14 cellular contexts compared by ENCODE assay signal in genomic region chr4:153206534-153206933, GRCh38. TPM values are rescaled to one million over a fixed set of nuclear protein-coding genes. Genes with fewer than 3 reads are reported as not detected.
A peak's percentile ranks its signal among the peaks of the same experiment; 100 is the strongest.
DNase-seq lines count a peak whose midpoint lies in the region; FAIRE-seq and TF ChIP-seq lines count a peak whose summit lies in the region.
"Had no signal": no experiment of that assay in that cellular context is flagged by ENCODE, and none has a peak within 500 bp of the region (broad histone marks: within the 10 kb centered on the region; RNA-seq: fewer than 3 reads in every experiment).

No MANE protein-coding gene starts in this region.

- intact Hi-C loops in spleen (cut with DNase I; ENCODE audit: low total_unique reads), result no loop called here

- H3K4me2 ChIP-seq in SK-N-SH, result no peak overlapping the region

- no peak for FAIRE-seq in HTR-8/SVneo (lab: Jason Lieb, UNC)
- FAIRE-seq: astrocyte, GM18507 had no signal

- peak overlapping the region; percentile 45 for H3K4me3 ChIP-seq in HUES64 (ENCODE audit: low read length)
- H3K4me3 ChIP-seq in kidney epithelial cell (ENCODE audit: low read depth, low read length), result peak overlapping the region; percentile 47
- H3K4me3 ChIP-seq in spleen, result peak overlapping the region in 1 of 8 donors; percentile 39
- H3K4me3 ChIP-seq in SK-N-SH (ENCODE audit: low read depth in 2 of 2, low read length in 1 of 2), result no peak overlapping the region
- H3K4me3 ChIP-seq: esophagus squamous epithelium had no signal

- no peaks in the 10 kb centered on the region for H3F3A ChIP-seq in SK-N-SH (replicated peaks; ENCODE audit: insufficient read depth)

- H3K9ac ChIP-seq in HUES64 (ENCODE audit: low read depth, low read length), result 0 out of 2 replicates have a peak overlapping the region, but pooled peaks have one; percentile 2
- no peak overlapping the region for H3K9ac ChIP-seq in SK-N-SH

- TF ChIP-seq CTCF in kidney epithelial cell (IDR thresholded peaks at IDR 0.05; ENCODE audit: insufficient read depth, low read length, poor library complexity, severe bottlenecking), result no peak
- TF ChIP-seq CTCF in spleen (IDR thresholded peaks at IDR 0.05 in 8 of 11, conservative IDR thresholded peaks at IDR 0.05 in 3 of 11), result no peak
- no peak for TF ChIP-seq CTCF in SK-N-SH (IDR thresholded peaks at IDR 0.05)

- H4K20me1 ChIP-seq in SK-N-SH (ENCODE audit: insufficient read depth), result no peaks in the 10 kb centered on the region

- CTCF ChIA-PET in SK-N-SH (lab: Yijun Ruan, JAX), result interaction anchor here (1.1 to 3.2 kb wide), 7 partner anchors 11 to 112 kb away, joined by 4 to 16 read pairs (median 7); no protein-coding TSS in a partner anchor

- peak overlapping the region; percentile 90; the same call in 1 of the 2 replicates for H3K27ac ChIP-seq in HUES64 (ENCODE audit: low read depth, low read length)
- H3K27ac ChIP-seq in cingulate gyrus (ENCODE audit: low read depth, low read length), result peak overlapping the region; percentile 95
- peak overlapping the region in 5 of 8 donors; percentile 50 to 76 (median 61) for H3K27ac ChIP-seq in spleen
- H3K27ac ChIP-seq in SK-N-SH (ENCODE audit: low read depth in 2 of 2, low read length in 1 of 2), result no peak overlapping the region

- WGBS in HUES64, result 7% methylated on average over 5 of the region's 5 CpGs
- WGBS in spleen, 5 donors, result 68 to 93% (median 75%) methylated on average over 5 of the region's 5 CpGs
- 73% methylated on average over 5 of the region's 5 CpGs for WGBS in SK-N-SH (ENCODE audit: low lambda C conversion rate)

- no peak overlapping the region for H2AFZ ChIP-seq in SK-N-SH (ENCODE audit: low read depth)

- H3K4me1 ChIP-seq in HUES64 (ENCODE audit: insufficient read depth, low read length) (peaks cover 38% of the 10 kb centered on the region), spleen (peaks cover 0 to 40% (median 6%) of the 10 kb centered on the region in 6 donors), SK-N-SH (ENCODE audit: control insufficient read depth in 1 of 2, insufficient read depth in 2 of 2, low read depth in 1 of 2, low read length in 1 of 2) (peaks cover 0 to 5% of the 10 kb centered on the region in 2 experiments; a peak in 1 of 4 replicates)

- DNase-seq in kidney epithelial cell (ENCODE audit: low read depth) (no peak), spleen (no peak), HTR-8/SVneo (ENCODE audit: insufficient read length, low spot score) (no peak), NAMALWA (ENCODE audit: low spot score) (no peak), SK-N-SH (no peak)
- DNase-seq: cortex of kidney, esophagus squamous epithelium, NCI-H187, NCI-H510A, retina had no signal

- H3K27me3 ChIP-seq in HUES64 (ENCODE audit: insufficient read depth, low read length) (peaks cover 20% of the 10 kb centered on the region), kidney epithelial cell (ENCODE audit: control insufficient read depth, insufficient read depth, low read length) (no peaks in the 10 kb centered on the region), spleen (replicated peaks in 1 of 7) (peaks cover 0 to 4% (median 0%) of the 10 kb centered on the region in 7 donors), SK-N-SH (ENCODE audit: insufficient read depth) (no peaks in the 10 kb centered on the region)
- H3K27me3 ChIP-seq: esophagus squamous epithelium had no signal

- no peaks in the 10 kb centered on the region for H3K9me2 ChIP-seq in SK-N-SH

- H3K9me3 ChIP-seq in HUES64 (ENCODE audit: insufficient read depth, low read depth, low read length), result no peaks in the 10 kb centered on the region
- H3K9me3 ChIP-seq in spleen, result peaks cover 0 to under 1% (median 0%) of the 10 kb centered on the region in 8 donors
- H3K9me3 ChIP-seq in SK-N-SH, result no peaks in the 10 kb centered on the region
- H3K9me3 ChIP-seq: esophagus squamous epithelium had no signal

- H3K36me3 ChIP-seq in HUES64 (ENCODE audit: insufficient read depth, low read length), result no peaks in the 10 kb centered on the region
- peaks cover 4% of the 10 kb centered on the region for H3K36me3 ChIP-seq in kidney epithelial cell (ENCODE audit: control insufficient read depth, insufficient read depth, low read length)
- H3K36me3 ChIP-seq in spleen, result no peaks in the 10 kb centered on the region
- no peaks in the 10 kb centered on the region for H3K36me3 ChIP-seq in SK-N-SH (replicated peaks in 1 of 2; ENCODE audit: control insufficient read depth in 1 of 2, insufficient read depth in 2 of 2, low read length in 1 of 2)
- H3K36me3 ChIP-seq: esophagus squamous epithelium had no signal

- no peak for TF ChIP-seq EP300 in SK-N-SH (IDR thresholded peaks at IDR 0.05; ENCODE audit: borderline replicate concordance in 1 of 2, low read depth in 1 of 2, low read length in 1 of 2)

- H3K79me2 ChIP-seq in SK-N-SH (ENCODE audit: insufficient read depth), result no peaks in the 10 kb centered on the region

- no peak for TF ChIP-seq RAD21 in SK-N-SH (IDR thresholded peaks at IDR 0.05; ENCODE audit: low read length)

- no peak for TF ChIP-seq POLR2A in spleen (IDR thresholded peaks at IDR 0.05)

- POLR2A ChIA-PET in SK-N-SH (lab: Yijun Ruan, JAX), result no interaction called here

TF ChIP-seq in SK-N-SH, 30 proteins besides CTCF, POLR2A, EP300 and RAD21 (continues in another document):
- no peak for TF ChIP-seq NFIC (IDR thresholded peaks at IDR 0.05; ENCODE audit: borderline replicate concordance)
- TF ChIP-seq, protein P1, sequence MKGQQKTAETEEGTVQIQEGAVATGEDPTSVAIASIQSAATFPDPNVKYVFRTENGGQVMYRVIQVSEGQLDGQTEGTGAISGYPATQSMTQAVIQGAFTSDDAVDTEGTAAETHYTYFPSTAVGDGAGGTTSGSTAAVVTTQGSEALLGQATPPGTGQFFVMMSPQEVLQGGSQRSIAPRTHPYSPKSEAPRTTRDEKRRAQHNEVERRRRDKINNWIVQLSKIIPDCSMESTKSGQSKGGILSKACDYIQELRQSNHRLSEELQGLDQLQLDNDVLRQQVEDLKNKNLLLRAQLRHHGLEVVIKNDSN (IDR thresholded peaks at IDR 0.05; ENCODE audit: borderline replicate concordance, low read depth), result no peak
- TF ChIP-seq, protein P2, sequence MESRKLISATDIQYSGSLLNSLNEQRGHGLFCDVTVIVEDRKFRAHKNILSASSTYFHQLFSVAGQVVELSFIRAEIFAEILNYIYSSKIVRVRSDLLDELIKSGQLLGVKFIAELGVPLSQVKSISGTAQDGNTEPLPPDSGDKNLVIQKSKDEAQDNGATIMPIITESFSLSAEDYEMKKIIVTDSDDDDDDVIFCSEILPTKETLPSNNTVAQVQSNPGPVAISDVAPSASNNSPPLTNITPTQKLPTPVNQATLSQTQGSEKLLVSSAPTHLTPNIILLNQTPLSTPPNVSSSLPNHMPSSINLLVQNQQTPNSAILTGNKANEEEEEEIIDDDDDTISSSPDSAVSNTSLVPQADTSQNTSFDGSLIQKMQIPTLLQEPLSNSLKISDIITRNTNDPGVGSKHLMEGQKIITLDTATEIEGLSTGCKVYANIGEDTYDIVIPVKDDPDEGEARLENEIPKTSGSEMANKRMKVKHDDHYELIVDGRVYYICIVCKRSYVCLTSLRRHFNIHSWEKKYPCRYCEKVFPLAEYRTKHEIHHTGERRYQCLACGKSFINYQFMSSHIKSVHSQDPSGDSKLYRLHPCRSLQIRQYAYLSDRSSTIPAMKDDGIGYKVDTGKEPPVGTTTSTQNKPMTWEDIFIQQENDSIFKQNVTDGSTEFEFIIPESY (IDR thresholded peaks at IDR 0.05; ENCODE audit: borderline replicate concordance, low read depth), result no peak
- no peak for TF ChIP-seq USF2 (IDR thresholded peaks at IDR 0.05; ENCODE audit: borderline replicate concordance, low read depth, low read length)
- TF ChIP-seq, protein P3, sequence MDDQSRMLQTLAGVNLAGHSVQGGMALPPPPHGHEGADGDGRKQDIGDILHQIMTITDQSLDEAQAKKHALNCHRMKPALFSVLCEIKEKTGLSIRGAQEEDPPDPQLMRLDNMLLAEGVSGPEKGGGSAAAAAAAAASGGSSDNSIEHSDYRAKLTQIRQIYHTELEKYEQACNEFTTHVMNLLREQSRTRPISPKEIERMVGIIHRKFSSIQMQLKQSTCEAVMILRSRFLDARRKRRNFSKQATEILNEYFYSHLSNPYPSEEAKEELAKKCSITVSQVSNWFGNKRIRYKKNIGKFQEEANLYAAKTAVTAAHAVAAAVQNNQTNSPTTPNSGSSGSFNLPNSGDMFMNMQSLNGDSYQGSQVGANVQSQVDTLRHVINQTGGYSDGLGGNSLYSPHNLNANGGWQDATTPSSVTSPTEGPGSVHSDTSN (IDR thresholded peaks at IDR 0.05), result no peak
- no peak for TF ChIP-seq FOXM1 (IDR thresholded peaks at IDR 0.05; ENCODE audit: low read depth)
- TF ChIP-seq RCOR1 (IDR thresholded peaks at IDR 0.05; ENCODE audit: low read length), result no peak
- TF ChIP-seq GABPA (IDR thresholded peaks at IDR 0.05; ENCODE audit: low read depth), result no peak
- no peak for TF ChIP-seq RXRA (IDR thresholded peaks at IDR 0.05; ENCODE audit: borderline replicate concordance, low read depth)
- no peak for TF ChIP-seq YY1 (IDR thresholded peaks at IDR 0.05; ENCODE audit: low read depth)
- TF ChIP-seq NRF1 (IDR thresholded peaks at IDR 0.05; ENCODE audit: low read depth, low read length), result no peak

RNA-seq across cellular contexts. Expression of gene TRIM2, which starts 2.3 kb away (rescaled TPM):
- polyA plus RNA-seq in HUES64 (2013, experiment 1 of 2), result 40.0 TPM
- polyA plus RNA-seq in HUES64 (2013, experiment 2 of 2), result 35.8 TPM
- total RNA-seq in kidney epithelial cell, result 80.3 and 83.2 TPM in 2 replicates
- total RNA-seq in spleen, result 10 to 100 TPM; 28.1 to 77.9 (median 59.1) TPM
- 10 to 100 TPM in 1 of 3 donors, 1 to 10 TPM in 2; 3.2 to 13.3 (median 4.7) TPM for polyA plus RNA-seq in spleen
- 16.4 and 21.2 TPM in 2 replicates for polyA plus RNA-seq in SK-N-SH (2012; rRNA removed)
- 13.7 and 16.3 TPM in 2 replicates for polyA plus RNA-seq in SK-N-SH (2012; cell fraction: cytosol; rRNA removed)
- 21.6 and 24.9 TPM in 2 replicates for polyA plus RNA-seq in SK-N-SH (2012; cell fraction: nucleus; rRNA removed)

Comparison
In these comparisons a context has a peak if more than half of its experiments do, and no peak if none do; other contexts are left out.
1. H3K27ac ChIP-seq: peak in HUES64 (single experiment), cingulate gyrus (single experiment) and spleen (5 of 8); none in SK-N-SH (0 of 2).
2. H3K4me3 ChIP-seq: peak in HUES64 (single experiment) and kidney epithelial cell (single experiment); none in SK-N-SH (0 of 2).